ENCODE assay signal across 8 cellular contexts in the genomic region with DNA sequence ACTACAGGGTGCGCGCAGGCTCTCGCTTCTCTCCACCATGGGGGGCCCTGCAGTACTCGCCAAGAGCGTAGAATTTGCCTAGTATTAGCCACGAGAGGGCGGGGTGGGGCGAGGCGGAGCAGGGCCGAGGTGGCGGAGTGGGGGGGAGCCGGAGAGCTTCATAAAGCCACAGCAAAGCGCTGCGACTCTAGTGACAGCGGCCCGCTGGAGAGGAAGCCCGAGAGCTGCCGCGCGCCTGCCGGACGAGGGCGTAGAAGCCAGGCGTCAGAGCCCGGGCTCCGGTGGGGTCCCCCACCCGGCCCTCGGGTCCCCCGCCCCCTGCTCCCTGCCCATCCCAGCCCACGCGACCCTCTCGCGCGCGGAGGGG. TPM values are rescaled to one million over a fixed set of nuclear protein-coding genes. Genes with fewer than 3 reads are reported as not detected.
DNase-seq lines count a peak whose midpoint lies in the region; ATAC-seq, FAIRE-seq and TF ChIP-seq lines count a peak whose summit lies in the region.

A gene with protein sequence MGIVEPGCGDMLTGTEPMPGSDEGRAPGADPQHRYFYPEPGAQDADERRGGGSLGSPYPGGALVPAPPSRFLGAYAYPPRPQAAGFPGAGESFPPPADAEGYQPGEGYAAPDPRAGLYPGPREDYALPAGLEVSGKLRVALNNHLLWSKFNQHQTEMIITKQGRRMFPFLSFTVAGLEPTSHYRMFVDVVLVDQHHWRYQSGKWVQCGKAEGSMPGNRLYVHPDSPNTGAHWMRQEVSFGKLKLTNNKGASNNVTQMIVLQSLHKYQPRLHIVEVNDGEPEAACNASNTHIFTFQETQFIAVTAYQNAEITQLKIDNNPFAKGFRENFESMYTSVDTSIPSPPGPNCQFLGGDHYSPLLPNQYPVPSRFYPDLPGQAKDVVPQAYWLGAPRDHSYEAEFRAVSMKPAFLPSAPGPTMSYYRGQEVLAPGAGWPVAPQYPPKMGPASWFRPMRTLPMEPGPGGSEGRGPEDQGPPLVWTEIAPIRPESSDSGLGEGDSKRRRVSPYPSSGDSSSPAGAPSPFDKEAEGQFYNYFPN (plus strand): TSS at position 190 of the 367 bp plus-strand sequence. CDS start 219 bp downstream, outside the sequence.

- H3K4me3 ChIP-seq in BJ (ENCODE audit: low read depth, low read length) = no peak within 1 kb of the TSS
- peak within 1 kb of the TSS; percentile 37 for H3K4me3 ChIP-seq in OCI-LY1 (ENCODE audit: low read depth, low read length, poor library complexity, severe bottlenecking)
- peak within 1 kb of the TSS; percentile 28 to 29 for H3K4me3 ChIP-seq in prostate gland
- H3K4me3 ChIP-seq in aorta (ENCODE audit: low read length in 2 of 2) = peak within 1 kb of the TSS; percentile 2 to 35

- no peaks in the 10 kb centered on the region for H3K9me3 ChIP-seq in OCI-LY1 (ENCODE audit: low read length)
- no peaks in the 10 kb centered on the region for H3K9me3 ChIP-seq in prostate gland
- H3K9me3 ChIP-seq in aorta (ENCODE audit: control insufficient read depth, low read length) = no peaks in the 10 kb centered on the region

- H2AFZ ChIP-seq in OCI-LY1 (ENCODE audit: low read length) = no peak within 1 kb of the TSS

- CTCF ChIA-PET in BJ (lab: Yijun Ruan, JAX) = interaction anchor here (1.2 to 2.0 kb wide), 2 partner anchors 14 to 15 kb away, joined by 3 to 4 read pairs; no protein-coding TSS in a partner anchor

- TF ChIP-seq CTCF in BJ (IDR thresholded peaks at IDR 0.05; ENCODE audit: insufficient read depth, low read depth, low read length) (peak; percentile 29; the same call in 1 of the 2 replicates), OCI-LY1 (IDR thresholded peaks at IDR 0.05; ENCODE audit: low read length) (peak; percentile 49), prostate gland (IDR thresholded peaks at IDR 0.05) (no peak)

- H3K9ac ChIP-seq in OCI-LY1 (ENCODE audit: low read length) = no peak within 1 kb of the TSS

- POLR2A ChIA-PET in BJ (lab: Charles Lee) = no interaction called here

- DNase-seq in BJ (ENCODE audit: low read depth) (no peak), GM19239 (ENCODE audit: insufficient read length, low spot score) (peak; percentile 86), germinal center (ENCODE audit: low spot score) (peak; percentile 90), prostate gland (ENCODE audit: low spot score) (peak; percentile 41), aorta (peak; percentile 77 to 86)
- DNase-seq in activated T-cell treated with anti-CD3 and anti-CD28 coated beads, Interleukin-2, amount 50 U/mL, for 1 hour = peak; percentile 89

- H3K36me3 ChIP-seq in BJ (ENCODE audit: control insufficient read depth, insufficient read depth, low read length) (no peaks in the 10 kb centered on the region), OCI-LY1 (ENCODE audit: insufficient read depth, low read length) (no peaks in the 10 kb centered on the region), prostate gland (no peaks in the 10 kb centered on the region), aorta (ENCODE audit: control insufficient read depth in 1 of 2, insufficient read depth in 2 of 2, low read length in 1 of 2) (no peaks in the 10 kb centered on the region)

- peak within 1 kb of the TSS; percentile 55 for H3K4me2 ChIP-seq in OCI-LY1 (ENCODE audit: low read length)

- H3K27ac ChIP-seq in OCI-LY1 (ENCODE audit: low read depth, low read length, poor library complexity, severe bottlenecking) (no peak within 1 kb of the TSS), prostate gland (no peak within 1 kb of the TSS), aorta (ENCODE audit: low read depth in 1 of 2, low read length in 2 of 2) (no peak within 1 kb of the TSS)

- H3K27me3 ChIP-seq in BJ (ENCODE audit: control insufficient read depth, insufficient read depth, low read length) (peaks cover 52% of the 10 kb centered on the region), OCI-LY1 (ENCODE audit: insufficient read depth, low read length) (no peaks in the 10 kb centered on the region; the same call in 1 of the 2 replicates), prostate gland (replicated peaks; ENCODE audit: insufficient read depth) (peaks cover 7% of the 10 kb centered on the region), aorta (ENCODE audit: control insufficient read depth in 1 of 2, insufficient read depth in 2 of 2, low read length in 1 of 2) (peaks cover 0 to 1% of the 10 kb centered on the region in 2 donors)

- ATAC-seq in HG03460 (IDR thresholded peaks at IDR 0.05; ENCODE audit: unreplicated experiment) (peak; percentile 57), aorta (ENCODE audit: low FRiP score) (peak; percentile 59)

- intact Hi-C loops in prostate gland (cut with DNase I) (no loop called here), aorta (cut with DNase I) (no loop called here)

- no peak for TF ChIP-seq POLR2A in prostate gland (IDR thresholded peaks at IDR 0.05)

- H3K79me2 ChIP-seq in OCI-LY1 (ENCODE audit: insufficient read depth, low read length) = no peaks in the 10 kb centered on the region

- no peaks in the 10 kb centered on the region for H3K9me2 ChIP-seq in OCI-LY1 (ENCODE audit: low read depth, low read length)

- H3F3A ChIP-seq in OCI-LY1 (ENCODE audit: insufficient read depth, low read length) = no peaks in the 10 kb centered on the region

- peak; percentile 90 for FAIRE-seq in GM19239 (lab: Jason Lieb, UNC)

- 0% methylated on average over 24 of the region's 35 CpGs for WGBS in prostate gland
- WGBS in aorta, 2 donors = 1 to 2% methylated on average over 32 to 35 of the region's 35 CpGs

- H4K20me1 ChIP-seq in OCI-LY1 (ENCODE audit: insufficient read depth, low read length) = no peaks in the 10 kb centered on the region

- peaks cover 11% of the 10 kb centered on the region for H3K4me1 ChIP-seq in OCI-LY1 (ENCODE audit: insufficient read depth, low read length, severe bottlenecking)
- H3K4me1 ChIP-seq in prostate gland (replicated peaks) = no peaks in the 10 kb centered on the region
- H3K4me1 ChIP-seq in aorta (ENCODE audit: control insufficient read depth in 1 of 2, insufficient read depth in 2 of 2, low read length in 2 of 2) = no peaks in the 10 kb centered on the region

RNA-seq across cellular contexts. Expression of the gene that starts here (rescaled TPM):
- polyA plus RNA-seq in BJ (2011; rRNA removed) (not detected in 2 replicates), aorta (not detected)
- not detected in 2 replicates for polyA minus RNA-seq in BJ (2011; rRNA and poly(A)+ RNA removed)
- total RNA-seq in prostate gland (under 1 TPM; 0.27 to 0.45 TPM), aorta (under 1 TPM; 0.39 to 0.99 TPM)

Comparison
In these comparisons a context has a peak if more than half of its experiments do, and no peak if none do; other contexts are left out.
1. Peak in DNase-seq and H3K4me3 ChIP-seq in prostate gland; RNA of the gene not detected or under 1 TPM.
2. Peak in DNase-seq, ATAC-seq and H3K4me3 ChIP-seq in aorta; RNA of the gene not detected or under 1 TPM.
3. CTCF ChIP-seq: peak in BJ (single experiment) and OCI-LY1 (single experiment); none in prostate gland (0 of 4).